In the genomic region with DNA sequence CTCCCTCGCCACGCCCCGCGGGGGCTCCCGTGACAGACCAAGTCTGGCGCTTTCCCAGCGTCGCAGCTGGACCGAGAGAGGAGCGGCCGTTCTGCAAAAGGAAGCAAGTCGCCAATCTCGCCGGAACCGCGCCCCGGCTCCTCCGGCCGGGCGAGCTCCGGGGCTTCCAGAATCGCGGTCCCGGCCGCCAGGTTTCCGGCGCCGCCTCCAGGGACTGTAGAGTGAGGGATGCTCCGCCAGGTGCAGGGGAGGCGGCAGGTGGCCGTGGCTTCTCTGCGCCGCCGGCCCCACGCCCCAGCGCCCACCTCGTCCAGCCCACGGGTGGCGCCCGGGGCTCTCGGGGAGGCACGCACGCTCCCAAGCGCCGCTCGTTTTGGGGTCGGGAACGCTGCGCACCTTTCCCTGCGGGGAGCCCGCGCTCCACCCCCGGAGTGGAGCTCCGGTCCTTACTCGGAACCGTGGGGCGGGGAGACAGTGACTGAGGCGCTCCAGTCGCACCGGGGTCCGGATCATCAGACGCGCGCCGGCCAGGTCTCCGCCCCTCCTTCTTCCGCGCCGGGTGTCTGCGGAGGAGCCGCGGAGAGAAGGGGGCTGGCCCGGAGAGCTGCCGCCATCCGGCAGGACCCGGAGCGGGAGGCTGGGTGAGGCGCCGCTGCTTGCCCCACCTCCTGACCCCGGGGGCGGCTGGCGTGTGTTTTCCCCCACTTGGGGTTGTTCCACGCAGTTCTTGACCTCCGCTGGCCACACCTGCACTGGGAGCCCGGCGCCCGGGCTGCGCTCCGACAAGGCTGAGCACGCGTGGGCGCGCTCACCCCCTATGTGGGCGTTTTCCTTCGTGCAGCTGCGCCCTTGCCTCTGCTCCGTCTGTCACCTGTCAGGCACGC, we compare ENCODE assay signal across 9 cellular contexts.
DNase-seq lines count a peak whose midpoint lies in the region; ATAC-seq and TF ChIP-seq lines count a peak whose summit lies in the region.
"Had no signal": no experiment of that assay in that cellular context is flagged by ENCODE, and none has a peak within 500 bp of the region (broad histone marks: within the 10 kb centered on the region; RNA-seq: fewer than 3 reads in every experiment).

A gene with protein sequence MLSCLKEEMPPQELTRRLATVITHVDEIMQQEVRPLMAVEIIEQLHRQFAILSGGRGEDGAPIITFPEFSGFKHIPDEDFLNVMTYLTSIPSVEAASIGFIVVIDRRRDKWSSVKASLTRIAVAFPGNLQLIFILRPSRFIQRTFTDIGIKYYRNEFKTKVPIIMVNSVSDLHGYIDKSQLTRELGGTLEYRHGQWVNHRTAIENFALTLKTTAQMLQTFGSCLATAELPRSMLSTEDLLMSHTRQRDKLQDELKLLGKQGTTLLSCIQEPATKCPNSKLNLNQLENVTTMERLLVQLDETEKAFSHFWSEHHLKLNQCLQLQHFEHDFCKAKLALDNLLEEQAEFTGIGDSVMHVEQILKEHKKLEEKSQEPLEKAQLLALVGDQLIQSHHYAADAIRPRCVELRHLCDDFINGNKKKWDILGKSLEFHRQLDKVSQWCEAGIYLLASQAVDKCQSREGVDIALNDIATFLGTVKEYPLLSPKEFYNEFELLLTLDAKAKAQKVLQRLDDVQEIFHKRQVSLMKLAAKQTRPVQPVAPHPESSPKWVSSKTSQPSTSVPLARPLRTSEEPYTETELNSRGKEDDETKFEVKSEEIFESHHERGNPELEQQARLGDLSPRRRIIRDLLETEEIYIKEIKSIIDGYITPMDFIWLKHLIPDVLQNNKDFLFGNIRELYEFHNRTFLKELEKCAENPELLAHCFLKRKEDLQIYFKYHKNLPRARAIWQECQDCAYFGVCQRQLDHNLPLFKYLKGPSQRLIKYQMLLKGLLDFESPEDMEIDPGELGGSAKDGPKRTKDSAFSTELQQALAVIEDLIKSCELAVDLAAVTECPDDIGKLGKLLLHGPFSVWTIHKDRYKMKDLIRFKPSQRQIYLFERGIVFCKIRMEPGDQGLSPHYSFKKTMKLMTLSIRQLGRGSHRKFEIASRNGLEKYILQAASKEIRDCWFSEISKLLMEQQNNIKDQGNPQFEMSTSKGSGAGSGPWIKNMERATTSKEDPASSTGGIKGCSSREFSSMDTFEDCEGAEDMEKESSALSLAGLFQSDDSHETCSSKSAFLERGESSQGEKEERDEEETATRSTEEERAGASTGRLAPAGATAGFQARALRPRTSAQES (minus strand): TSS at position 480 of the 884 bp plus-strand sequence. CDS start 642 bp downstream, outside the sequence.

- H3K36me3 ChIP-seq in mucosa of rectum (ENCODE audit: control insufficient read depth in 2 of 2, insufficient read depth in 2 of 2, low read length in 2 of 2) = no peaks in the 10 kb centered on the region

- ATAC-seq in HG03139 (IDR thresholded peaks at IDR 0.05; ENCODE audit: unreplicated experiment) = peak; percentile 70

- no peak for TF ChIP-seq CTCF in epithelial cell of esophagus (IDR thresholded peaks at IDR 0.05; ENCODE audit: insufficient read depth, low read depth, low read length, missing control alignments)

- H3K27ac ChIP-seq in mucosa of rectum (ENCODE audit: low read depth in 2 of 2, low read length in 2 of 2) = no peak within 1 kb of the TSS
- H3K27ac ChIP-seq: C4-2B had no signal

- DNase-seq in NCI-H2029 (lab: John Stamatoyannopoulos, UW) = peak; percentile 53
- no peak for DNase-seq in NCI-H2029 treated with DMSO at 0.1 percent for 48 hours (lab: John Stamatoyannopoulos, UW)
- peak; percentile 75 for DNase-seq in NCI-H526 treated with DMSO at 0.1 percent for 48 hours (lab: John Stamatoyannopoulos, UW)
- DNase-seq in activated CD8-positive, alpha-beta memory T cell treated with anti-CD3 and anti-CD28 coated beads, Interleukin-2, amount 50 U/mL, for 48 hours = peak; percentile 89
- DNase-seq in epithelial cell of esophagus (ENCODE audit: low read depth) = peak; percentile 44
- DNase-seq in stimulated activated CD8-positive, alpha-beta memory T cell treated with anti-CD3 and anti-CD28 coated beads, Interleukin-4, amount 100 ng/mL, for 24 hours (ENCODE audit: low read depth) = peak; percentile 62

- H3K4me3 ChIP-seq in epithelial cell of esophagus (ENCODE audit: low read length) = peak within 1 kb of the TSS; percentile 52
- peak within 1 kb of the TSS; percentile 55 to 66 for H3K4me3 ChIP-seq in mucosa of rectum (ENCODE audit: low read length in 2 of 2)

- H3K27me3 ChIP-seq in mucosa of rectum (ENCODE audit: control insufficient read depth in 2 of 2, insufficient read depth in 2 of 2, low read length in 2 of 2) = peaks cover 25 to 30% of the 10 kb centered on the region in 2 donors

- no peaks in the 10 kb centered on the region for H3K9me3 ChIP-seq in mucosa of rectum (ENCODE audit: control insufficient read depth in 2 of 2, low read length in 2 of 2)

- H3K9ac ChIP-seq in mucosa of rectum (ENCODE audit: low read depth in 1 of 2, low read length in 2 of 2) = peak within 1 kb of the TSS in 1 of 2 donors; percentile 38

- H3K4me1 ChIP-seq in mucosa of rectum (ENCODE audit: control insufficient read depth in 2 of 2, insufficient read depth in 2 of 2, low read length in 2 of 2) = peaks cover 0 to 6% of the 10 kb centered on the region in 2 donors
